ENCODE assay signal across 27 cellular contexts in the genomic region with DNA sequence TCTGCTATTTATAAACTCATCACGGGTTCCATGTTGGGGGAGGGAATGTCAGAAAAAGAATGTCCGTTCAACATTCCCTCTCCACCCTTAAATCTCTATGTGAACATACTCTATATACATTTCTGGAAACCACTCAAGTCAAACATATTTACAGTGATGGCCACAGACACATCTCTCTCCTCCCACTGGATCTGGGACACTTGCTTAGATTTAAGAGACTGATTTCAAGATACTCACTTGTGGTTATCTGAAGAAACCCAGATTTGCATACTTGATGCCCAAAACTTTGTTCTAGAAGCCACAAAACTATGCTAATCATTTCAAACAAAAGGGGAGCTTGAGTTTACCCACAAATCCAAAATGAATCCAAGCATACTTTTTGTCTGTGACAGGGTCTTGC.
"Had no signal": no experiment of that assay in that cellular context is flagged by ENCODE, and none has a peak within 500 bp of the region (broad histone marks: within the 10 kb centered on the region; RNA-seq: fewer than 3 reads in every experiment).

No MANE protein-coding gene starts in this region.

- H3K36me3 ChIP-seq: esophagus squamous epithelium, gastroesophageal sphincter, pancreas, prostate gland had no signal

- H3K4me1 Mint-ChIP-seq: activated naive CD8-positive, alpha-beta T cell treated with anti-CD3 and anti-CD28 coated beads for 36 hours; central memory CD8-positive, alpha-beta T cell; memory B cell; naive thymus-derived CD8-positive, alpha-beta T cell had no signal

- H3K4me3 ChIP-seq: esophagus squamous epithelium, gastroesophageal sphincter, pancreas, prostate gland had no signal

- H3K4me1 ChIP-seq: esophagus squamous epithelium, gastroesophageal sphincter, pancreas had no signal

- ATAC-seq: gastroesophageal sphincter; naive thymus-derived CD8-positive, alpha-beta T cell; sciatic nerve had no signal

- H3K27ac Mint-ChIP-seq: activated naive CD4-positive, alpha-beta T cell treated with anti-CD3 and anti-CD28 coated beads for 36 hours; activated naive CD8-positive, alpha-beta T cell treated with anti-CD3 and anti-CD28 coated beads for 36 hours; memory B cell; naive thymus-derived CD8-positive, alpha-beta T cell had no signal

- H3K4me3 Mint-ChIP-seq: activated naive CD4-positive, alpha-beta T cell treated with anti-CD3 and anti-CD28 coated beads for 36 hours; activated naive CD8-positive, alpha-beta T cell treated with anti-CD3 and anti-CD28 coated beads for 36 hours; central memory CD8-positive, alpha-beta T cell; memory B cell; naive thymus-derived CD8-positive, alpha-beta T cell; neural crest cell had no signal

- H3K9me3 Mint-ChIP-seq: central memory CD8-positive, alpha-beta T cell; neural crest cell had no signal

- H3K36me3 Mint-ChIP-seq: activated naive CD8-positive, alpha-beta T cell treated with anti-CD3 and anti-CD28 coated beads for 36 hours; memory B cell; naive thymus-derived CD8-positive, alpha-beta T cell had no signal

- H3K9me3 ChIP-seq: esophagus squamous epithelium, gastroesophageal sphincter, pancreas, prostate gland had no signal

- H3K27me3 ChIP-seq: esophagus squamous epithelium, gastroesophageal sphincter, pancreas had no signal

- DNase-seq: activated CD4-positive, alpha-beta T cell treated with anti-CD3 and anti-CD28 coated beads for 48 hours; activated CD4-positive, alpha-beta T cell treated with anti-CD3 and anti-CD28 coated beads, Interleukin-2, amount 50 U/mL, for 48 hours; activated CD8-positive, alpha-beta memory T cell treated with anti-CD3 and anti-CD28 coated beads for 24 hours; activated effector memory CD4-positive, alpha-beta T cell treated with anti-CD3 and anti-CD28 coated beads, Interleukin-2, amount 50 U/mL, for 16 hours; activated naive CD4-positive, alpha-beta T cell treated with anti-CD3 and anti-CD28 coated beads for 36 hours; activated naive CD8-positive, alpha-beta T cell treated with anti-CD3 and anti-CD28 coated beads for 36 hours; amniotic stem cell; dermis blood vessel endothelial cell; effector CD4-positive, alpha-beta T cell; esophagus squamous epithelium; naive thymus-derived CD8-positive, alpha-beta T cell; pancreas; retina; small intestine; stimulated activated naive CD4-positive, alpha-beta T cell treated with Interleukin-2 at 50 U/mL for 16 hours; T-helper 9 cell; trophoblast cell had no signal

- H3K27me3 Mint-ChIP-seq: activated naive CD8-positive, alpha-beta T cell treated with anti-CD3 and anti-CD28 coated beads for 36 hours; central memory CD8-positive, alpha-beta T cell; memory B cell had no signal

- H3K27ac ChIP-seq: esophagus squamous epithelium, gastroesophageal sphincter, pancreas, prostate gland, VCaP had no signal

- FAIRE-seq: bronchial epithelial cell, pancreas, small intestine, TTC549, urothelium cell line had no signal
